Comparison of ENCODE assay signal across 8 cellular contexts in genomic region chr17:19513897-19514488, GRCh38. TPM values are rescaled to one million over a fixed set of nuclear protein-coding genes. Genes with fewer than 3 reads are reported as not detected.
A peak's percentile ranks its signal among the peaks of the same experiment; 100 is the strongest.
DNase-seq lines count a peak whose midpoint lies in the region; ATAC-seq and TF ChIP-seq lines count a peak whose summit lies in the region.

No MANE protein-coding gene starts in this region.

- H3K4me3 Mint-ChIP-seq in osteocyte (ENCODE audit: unreplicated experiment) (no peak overlapping the region), type B pancreatic cell (no peak overlapping the region)

- no peak overlapping the region for H3K9ac ChIP-seq in KMS-11

- WGBS in gastroesophageal sphincter (ENCODE audit: low coverage in 1 of 2), 2 donors: 2 to 5% methylated on average over 13 of the region's 13 CpGs

- TF ChIP-seq EP300 in gastroesophageal sphincter (IDR thresholded peaks at IDR 0.05): no peak

- H3K27ac ChIP-seq in KMS-11 (no peak overlapping the region), SJSA1 (no peak overlapping the region; the same call in 1 of the 2 replicates), gastroesophageal sphincter (peak overlapping the region in 2 of 4 donors; percentile 46 to 55)

- no peaks in the 10 kb centered on the region for H3K36me3 Mint-ChIP-seq in osteocyte (ENCODE audit: unreplicated experiment)
- H3K36me3 Mint-ChIP-seq in type B pancreatic cell: no peaks in the 10 kb centered on the region

- H3K4me2 ChIP-seq in KMS-11: peak overlapping the region; percentile 45; the same call in 1 of the 2 replicates

- H3K27me3 ChIP-seq in KMS-11 (ENCODE audit: insufficient read depth, low read depth): no peaks in the 10 kb centered on the region
- no peaks in the 10 kb centered on the region for H3K27me3 ChIP-seq in SJSA1 (replicated peaks)
- no peaks in the 10 kb centered on the region for H3K27me3 ChIP-seq in gastroesophageal sphincter

- H3K27ac Mint-ChIP-seq in osteocyte (ENCODE audit: unreplicated experiment): peak overlapping the region; percentile 8
- H3K27ac Mint-ChIP-seq in type B pancreatic cell: peak overlapping the region; percentile 35

- no peak for TF ChIP-seq POLR2A in gastroesophageal sphincter (IDR thresholded peaks at IDR 0.05)

- no peaks in the 10 kb centered on the region for H3K27me3 Mint-ChIP-seq in osteocyte (ENCODE audit: unreplicated experiment)
- no peaks in the 10 kb centered on the region for H3K27me3 Mint-ChIP-seq in type B pancreatic cell

- TF ChIP-seq CTCF in KMS-11 (conservative IDR thresholded peaks at IDR 0.05; ENCODE audit: low read depth, low read length): peak; percentile 88
- TF ChIP-seq CTCF in gastroesophageal sphincter (IDR thresholded peaks at IDR 0.05): peak in 3 of 4 experiments; percentile 88 to 92 (median 90)
- peak; percentile 94 for TF ChIP-seq CTCF in osteocyte (IDR thresholded peaks at IDR 0.05)
- peak; percentile 96 for TF ChIP-seq CTCF in type B pancreatic cell (conservative IDR thresholded peaks at IDR 0.05)

- peak; percentile 40 for DNase-seq in DMS53 treated with DMSO at 0.1 percent for 48 hours (lab: John Stamatoyannopoulos, UW; ENCODE audit: unreplicated experiment)
- DNase-seq in SJSA1 (ENCODE audit: low read depth in 1 of 2, low spot score in 2 of 2): peak; percentile 54 to 55
- DNase-seq in activated naive CD4-positive, alpha-beta T cell treated with Interleukin-2 at 50 U/mL for 16 hours: peak; percentile 69
- no peak for DNase-seq in osteocyte (ENCODE audit: extremely low spot score, unreplicated experiment)
- no peak for DNase-seq in type B pancreatic cell (ENCODE audit: extremely low spot score, unreplicated experiment)

- H3K9me3 Mint-ChIP-seq in osteocyte (ENCODE audit: unreplicated experiment): no peaks in the 10 kb centered on the region
- H3K9me3 Mint-ChIP-seq in type B pancreatic cell: no peaks in the 10 kb centered on the region

- H3K4me1 ChIP-seq in KMS-11 (ENCODE audit: low read depth, poor library complexity, severe bottlenecking) (peaks cover 13% of the 10 kb centered on the region), SJSA1 (replicated peaks) (no peaks in the 10 kb centered on the region; the same call in 1 of the 2 replicates), gastroesophageal sphincter (peaks cover 0 to 12% (median 0%) of the 10 kb centered on the region in 3 donors)

- H3K4me1 Mint-ChIP-seq in osteocyte (ENCODE audit: unreplicated experiment) (peaks cover 5% of the 10 kb centered on the region), type B pancreatic cell (ENCODE audit: unreplicated experiment) (peaks cover 4% of the 10 kb centered on the region)

- H3K9me3 ChIP-seq in SJSA1 (replicated peaks): no peaks in the 10 kb centered on the region
- no peaks in the 10 kb centered on the region for H3K9me3 ChIP-seq in gastroesophageal sphincter

- H3K4me3 ChIP-seq in KMS-11 (IDR thresholded peaks at IDR 0.05; ENCODE audit: insufficient read depth, low read depth, low read length) (no peak overlapping the region), SJSA1 (no peak overlapping the region), gastroesophageal sphincter (no peak overlapping the region)

- H4K20me1 ChIP-seq in KMS-11 (ENCODE audit: insufficient read depth): no peaks in the 10 kb centered on the region

- no peaks in the 10 kb centered on the region for H3K79me2 ChIP-seq in KMS-11 (ENCODE audit: insufficient read depth, low read depth)

- ATAC-seq in gastroesophageal sphincter (peak; percentile 80), GM21737 (IDR thresholded peaks at IDR 0.05; ENCODE audit: unreplicated experiment) (no peak)

- no peak overlapping the region for H2AFZ ChIP-seq in KMS-11 (ENCODE audit: low read depth)

- H3K36me3 ChIP-seq in KMS-11 (ENCODE audit: insufficient read depth) (no peaks in the 10 kb centered on the region), SJSA1 (no peaks in the 10 kb centered on the region), gastroesophageal sphincter (no peaks in the 10 kb centered on the region)

RNA-seq across cellular contexts. Expression of gene SLC47A1, which starts 19.7 kb away (rescaled TPM):
- not detected in 2 replicates for total RNA-seq in SJSA1 (2014; rRNA removed; shearing (Covaris generic))
- total RNA-seq in gastroesophageal sphincter (1 to 10 TPM in 2 of 4 donors, under 1 TPM in 1, not detected in 1; 0.72 to 2.2 (median 1.4) TPM), osteocyte (2.4 and 2.7 TPM in 2 replicates), type B pancreatic cell (ENCODE audit: low replicate concordance) (1.2 and 5.9 TPM in 2 replicates)

Comparison
In these comparisons a context has a peak if more than half of its experiments do, and no peak if none do; other contexts are left out.
1. DNase-seq: peak in DMS53 treated with DMSO at 0.1 percent for 48 hours (single experiment), SJSA1 (2 of 2) and activated naive CD4-positive, alpha-beta T cell treated with Interleukin-2 at 50 U/mL for 16 hours (single experiment); none in osteocyte (single experiment) and type B pancreatic cell (single experiment).
2. Peak in every context shown above with its lines, with median percentiles within 50 percentile points of each other: CTCF ChIP-seq.